Comparison of ENCODE assay signal across 23 cellular contexts in the genomic region with DNA sequence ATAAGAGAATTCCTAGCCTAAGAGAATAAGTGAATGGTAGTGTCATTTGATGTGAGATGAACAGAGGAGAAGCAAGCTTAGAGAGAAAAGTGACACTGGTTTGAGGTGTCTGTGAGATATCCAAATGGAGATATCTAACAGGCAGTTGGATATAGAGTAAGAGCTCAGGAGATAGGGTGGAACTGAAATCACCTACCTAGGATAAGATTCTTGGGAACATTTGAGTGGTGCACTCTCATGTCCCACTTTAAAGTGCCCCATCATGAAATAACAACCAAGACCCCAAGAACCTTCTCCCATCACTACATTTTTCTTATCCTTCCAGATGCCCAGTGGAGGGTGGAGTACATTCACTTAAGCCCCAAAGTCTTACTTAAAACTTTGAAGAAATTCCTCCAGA.
"Had no signal": no experiment of that assay in that cellular context is flagged by ENCODE, and none has a peak within 500 bp of the region (broad histone marks: within the 10 kb centered on the region; RNA-seq: fewer than 3 reads in every experiment).

No MANE protein-coding gene starts in this region.

- H3K27me3 ChIP-seq: gastrocnemius medialis, left lung had no signal

- H3K27ac ChIP-seq: coronary artery, dorsolateral prefrontal cortex, epithelial cell of prostate, gastrocnemius medialis, heart right ventricle, left lung, lower lobe of right lung had no signal

- FAIRE-seq: colon, endometrium, islet of Langerhans, keratinocyte had no signal

- H3K9me3 ChIP-seq: gastrocnemius medialis, heart right ventricle, left lung, lower lobe of right lung, mucosa of descending colon had no signal

- ATAC-seq: esophagus mucosa; gastrocnemius medialis; heart right ventricle; left cardiac atrium; left lung; left ventricle myocardium superior; lower lobe of right lung; mucosa of descending colon; naive thymus-derived CD8-positive, alpha-beta T cell had no signal

- DNase-seq: dorsolateral prefrontal cortex; effector CD4-positive, alpha-beta T cell; effector memory CD4-positive, alpha-beta T cell; erythroblast; foreskin melanocyte; gastrocnemius medialis; glutamatergic neuron; heart right ventricle; hippocampal formation; left cardiac atrium; left lung; left ventricle myocardium superior; lower lobe of right lung; naive B cell; naive thymus-derived CD8-positive, alpha-beta T cell had no signal

- H3K36me3 ChIP-seq: gastrocnemius medialis, heart right ventricle, left lung, lower lobe of right lung had no signal

- H3K4me1 ChIP-seq: gastrocnemius medialis, heart right ventricle, left lung, lower lobe of right lung had no signal

- H3K4me3 ChIP-seq: coronary artery, dorsolateral prefrontal cortex, gastrocnemius medialis, heart right ventricle, left lung, lower lobe of right lung, mucosa of descending colon had no signal
